In genomic region chr2:236503583-236503982, GRCh38 we compare ENCODE assay signal across 14 cellular contexts.
"Had no signal": no experiment of that assay in that cellular context is flagged by ENCODE, and none has a peak within 500 bp of the region (broad histone marks: within the 10 kb centered on the region; RNA-seq: fewer than 3 reads in every experiment).

No MANE protein-coding gene starts in this region.

- ATAC-seq: esophagus mucosa, heart right ventricle, left lobe of liver, lower lobe of right lung had no signal

- H3K4me3 ChIP-seq: heart right ventricle, lower lobe of right lung, right atrium auricular region, stomach, thoracic aorta, uterus had no signal

- H3K27me3 ChIP-seq: uterus had no signal

- H3K36me3 ChIP-seq: heart right ventricle, lower lobe of right lung, right atrium auricular region, stomach, thoracic aorta, uterus had no signal

- DNase-seq: effector memory CD4-positive, alpha-beta T cell; heart right ventricle; kidney glomerular epithelial cell; lower lobe of right lung; naive B cell; small intestine; stimulated activated CD4-positive, alpha-beta T cell treated with anti-CD3 and anti-CD28 coated beads, Interleukin-12 subunit alpha, Interleukin-12 subunit beta, amount 100 ng/mL, for 4 hours; stimulated activated naive CD4-positive, alpha-beta T cell; stomach; uterus had no signal
